ENCODE assay signal across 1 cellular context in genomic region chrX:30821116-30821515, GRCh38.
TF ChIP-seq lines count a peak whose summit lies in the region.

No MANE protein-coding gene starts in this region.

TF ChIP-seq in HepG2, 621 proteins besides CTCF, POLR2A, EP300 and RAD21 (continued from another document):
- no peak for TF ChIP-seq ZNF574 (CRISPR knock-in tag; IDR thresholded peaks at IDR 0.05)
TF ChIP-seq in HepG2: peak in this region for 2.
